In the genomic region with DNA sequence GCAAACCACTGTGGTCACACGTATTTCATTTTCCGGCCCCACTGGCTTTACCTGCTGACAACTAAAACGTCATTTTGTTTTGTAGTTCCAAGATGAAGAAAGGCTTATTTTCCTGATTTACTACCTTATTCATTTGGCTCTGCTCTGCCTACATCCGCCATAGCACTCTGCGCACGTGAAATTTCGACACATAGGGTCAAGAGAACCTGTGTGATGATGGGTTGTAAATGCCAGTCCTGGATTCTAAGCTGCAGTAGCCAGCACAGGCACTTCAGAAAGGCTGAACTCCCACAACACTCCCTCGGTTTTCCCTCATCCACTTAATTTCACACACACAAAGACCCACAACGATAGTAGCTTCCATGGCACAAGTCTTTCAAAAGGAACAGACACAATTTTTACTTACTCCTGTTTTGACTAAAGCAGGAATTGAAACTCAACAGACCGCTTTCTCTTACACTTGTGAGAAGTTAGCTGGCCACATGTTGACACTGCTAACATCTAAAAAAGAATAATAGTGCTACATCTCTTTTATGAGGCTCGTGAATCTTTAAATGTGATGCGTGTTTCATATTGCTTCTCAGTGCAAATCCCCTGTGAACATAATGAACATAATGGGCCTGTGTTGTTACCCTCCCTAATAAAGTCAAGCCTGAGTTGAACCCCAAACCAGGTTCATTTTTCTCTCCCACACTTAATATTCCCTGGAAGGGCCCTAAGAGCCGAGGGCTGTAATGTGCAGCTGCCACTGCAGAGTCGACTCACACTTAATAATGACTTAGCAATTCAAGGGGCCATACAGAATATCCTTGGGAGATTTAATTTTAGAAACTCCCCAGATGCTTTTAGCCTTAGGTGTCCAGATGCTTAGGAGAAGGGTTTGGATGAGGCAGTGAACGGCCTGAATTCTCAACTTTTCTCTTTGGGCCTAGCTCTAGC, we compare ENCODE assay signal across 8 cellular contexts. TPM values are rescaled to one million over a fixed set of nuclear protein-coding genes. Genes with fewer than 3 reads are reported as not detected.
DNase-seq lines count a peak whose midpoint lies in the region; ATAC-seq, FAIRE-seq and TF ChIP-seq lines count a peak whose summit lies in the region.

No MANE protein-coding gene starts in this region.

- H4K20me1 ChIP-seq in endothelial cell of umbilical vein (replicated peaks; ENCODE audit: control insufficient read depth, extremely low read depth, insufficient read depth, low read length): no peaks in the 10 kb centered on the region

- peaks cover 44% of the 10 kb centered on the region for H3K4me1 ChIP-seq in endothelial cell of umbilical vein (ENCODE audit: control insufficient read depth, extremely low read depth, insufficient read depth, low read length)
- H3K4me1 ChIP-seq in stomach: peaks cover 28 to 68% (median 45%) of the 10 kb centered on the region in 4 donors

- H3K27ac ChIP-seq in endothelial cell of umbilical vein (ENCODE audit: insufficient read depth, low read depth, low read length) (no peak overlapping the region), stomach (peak overlapping the region; percentile 35 to 81 (median 73))

- H2AFZ ChIP-seq in endothelial cell of umbilical vein (ENCODE audit: low read depth, low read length): peak overlapping the region; percentile 16

- H3K4me1 Mint-ChIP-seq in activated T-cell treated with anti-CD3 and anti-CD28 coated beads, Interleukin-2, amount 50 U/mL, for 24 hours (ENCODE audit: low read depth): peaks cover 80% of the 10 kb centered on the region

- dilution Hi-C loops in endothelial cell of umbilical vein (cut with MboI; ENCODE audit: extremely low pct_ligation_motif_present, low sequenced_read_pairs): no loop called here

- H3K27me3 Mint-ChIP-seq in activated T-cell treated with anti-CD3 and anti-CD28 coated beads, Interleukin-2, amount 50 U/mL, for 24 hours: no peaks in the 10 kb centered on the region

- no peak for TF ChIP-seq CTCF in endothelial cell of umbilical vein (IDR thresholded peaks at IDR 0.05; ENCODE audit: extremely low read depth in 1 of 2, insufficient read depth in 1 of 2, low read depth in 1 of 2, low read length in 2 of 2)
- no peak for TF ChIP-seq CTCF in stomach (IDR thresholded peaks at IDR 0.05)

- H3K4me3 ChIP-seq in endothelial cell of umbilical vein (replicated peaks in 1 of 3; ENCODE audit: insufficient read depth in 1 of 3, low read depth in 1 of 3, low read length in 3 of 3) (no peak overlapping the region), stomach (no peak overlapping the region)

- peaks cover 20% of the 10 kb centered on the region for H3K36me3 Mint-ChIP-seq in activated T-cell treated with anti-CD3 and anti-CD28 coated beads, Interleukin-2, amount 50 U/mL, for 24 hours (ENCODE audit: low read depth)

- no peaks in the 10 kb centered on the region for H3K9me1 ChIP-seq in endothelial cell of umbilical vein (replicated peaks; ENCODE audit: control insufficient read depth, extremely low read depth, insufficient read depth, low read length)

- POLR2A ChIA-PET in endothelial cell of umbilical vein (lab: Charles Lee): no interaction called here

- TF ChIP-seq POLR2A in endothelial cell of umbilical vein (IDR thresholded peaks at IDR 0.05; ENCODE audit: low read depth, low read length): no peak
- no peak for TF ChIP-seq POLR2A in stomach (IDR thresholded peaks at IDR 0.05)

- no TSS peak for BruUV-seq in endothelial cell of umbilical vein (replicated peaks; lab: Mats Ljungman, UMichigan)

- H3K79me2 ChIP-seq in endothelial cell of umbilical vein (ENCODE audit: control insufficient read depth, insufficient read depth, low read length): no peaks in the 10 kb centered on the region

- no peaks in the 10 kb centered on the region for H3K9me3 Mint-ChIP-seq in activated T-cell treated with anti-CD3 and anti-CD28 coated beads, Interleukin-2, amount 50 U/mL, for 24 hours

- DNase-seq in activated T-cell treated with anti-CD3 and anti-CD28 coated beads, Interleukin-2, amount 50 U/mL, for 24 hours: no peak
- DNase-seq in activated T-cell treated with anti-CD3 and anti-CD28 coated beads for 4 hours (no peak), NOMO-1 (lab: John Stamatoyannopoulos, UW; ENCODE audit: unreplicated experiment in 2 of 2) (peak; percentile 58 to 79), endothelial cell of umbilical vein (ENCODE audit: low read depth, low spot score) (no peak), stomach (no peak)

- peak overlapping the region; percentile 98 for H3K27ac Mint-ChIP-seq in activated T-cell treated with anti-CD3 and anti-CD28 coated beads, Interleukin-2, amount 50 U/mL, for 24 hours

- H3K36me3 ChIP-seq in endothelial cell of umbilical vein (ENCODE audit: control insufficient read depth in 2 of 2, extremely low read depth in 1 of 2, insufficient read depth in 2 of 2, low read length in 2 of 2) (no peaks in the 10 kb centered on the region), stomach (no peaks in the 10 kb centered on the region)

- no peaks in the 10 kb centered on the region for H3K9me3 ChIP-seq in endothelial cell of umbilical vein (replicated peaks; ENCODE audit: control insufficient read depth, insufficient read depth, low read length)
- no peaks in the 10 kb centered on the region for H3K9me3 ChIP-seq in stomach

- H3K27me3 ChIP-seq in endothelial cell of umbilical vein (ENCODE audit: control insufficient read depth in 2 of 2, insufficient read depth in 2 of 2, low read length in 2 of 2) (peaks cover 3 to 5% of the 10 kb centered on the region in 2 experiments), stomach (no peaks in the 10 kb centered on the region)

- peak overlapping the region; percentile 87 for H3K4me3 Mint-ChIP-seq in activated T-cell treated with anti-CD3 and anti-CD28 coated beads, Interleukin-2, amount 50 U/mL, for 24 hours

- TF ChIP-seq EP300 in stomach (IDR thresholded peaks at IDR 0.05): no peak

- CTCF ChIA-PET in endothelial cell of umbilical vein (lab: Charles Lee): interaction anchor here (0.8 to 4.2 kb wide), 12 partner anchors 12 to 790 kb away, joined by 3 to 47 read pairs (median 7); no protein-coding TSS in a partner anchor

- no peak for FAIRE-seq in endothelial cell of umbilical vein (lab: Jason Lieb, UNC)

- no peak for ATAC-seq in GM18511 (IDR thresholded peaks at IDR 0.05; ENCODE audit: unreplicated experiment)
- ATAC-seq in GM19035 (IDR thresholded peaks at IDR 0.05; ENCODE audit: unreplicated experiment): no peak
- ATAC-seq in HG02763 (IDR thresholded peaks at IDR 0.05; ENCODE audit: unreplicated experiment): no peak

- WGBS in stomach, 5 donors: 75 to 85% (median 82%) methylated on average over 15 of the region's 15 CpGs

- H3K4me2 ChIP-seq in endothelial cell of umbilical vein (ENCODE audit: insufficient read depth, low read length): no peak overlapping the region

- H3K9ac ChIP-seq in endothelial cell of umbilical vein (replicated peaks; ENCODE audit: extremely low read depth, insufficient read depth, low read length): no peak overlapping the region

- intact Hi-C loops in endothelial cell of umbilical vein (cut with micrococcal nuclease) (loop anchor here (1.0 to 5.0 kb wide), 9 partner anchors 182 to 978 kb away; no protein-coding TSS in a partner anchor), stomach (cut with DNase I; ENCODE audit: low total_unique reads) (no loop called here)

TF ChIP-seq in endothelial cell of umbilical vein, 7 proteins besides CTCF, POLR2A, EP300 and RAD21:
- TF ChIP-seq GATA2 (IDR thresholded peaks at IDR 0.05; ENCODE audit: insufficient read depth, insufficient read length, low read depth, low read length) (no peak), MYC (IDR thresholded peaks at IDR 0.05; ENCODE audit: low read depth, low read length) (no peak), EZH2 (IDR thresholded peaks at IDR 0.05; ENCODE audit: borderline replicate concordance, low read depth, low read length, severe bottlenecking) (no peak), POLR2AphosphoS5 (IDR thresholded peaks at IDR 0.05; ENCODE audit: insufficient read depth, low read depth, low read length) (no peak), FOS (IDR thresholded peaks at IDR 0.05; ENCODE audit: borderline replicate concordance, insufficient read depth, low read length) (no peak), JUN (IDR thresholded peaks at IDR 0.05; ENCODE audit: borderline replicate concordance, insufficient read depth, insufficient read length, low read depth) (no peak)
- TF ChIP-seq, protein P1, sequence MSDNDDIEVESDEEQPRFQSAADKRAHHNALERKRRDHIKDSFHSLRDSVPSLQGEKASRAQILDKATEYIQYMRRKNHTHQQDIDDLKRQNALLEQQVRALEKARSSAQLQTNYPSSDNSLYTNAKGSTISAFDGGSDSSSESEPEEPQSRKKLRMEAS (IDR thresholded peaks at IDR 0.05; ENCODE audit: insufficient read depth, insufficient read length): no peak

RNA-seq across cellular contexts. Expression of a gene that starts 1.5 kb away (rescaled TPM):
- 17.9 and 23.9 TPM in 2 replicates for total RNA-seq in endothelial cell of umbilical vein
- 4.6 and 5.1 TPM in 2 replicates for polyA plus RNA-seq in endothelial cell of umbilical vein
- polyA plus RNA-seq in endothelial cell of umbilical vein (2011; cell fraction: cytosol; rRNA removed): 5.7 and 6.5 TPM in 2 replicates
- polyA plus RNA-seq in endothelial cell of umbilical vein (2011; cell fraction: nucleus; rRNA removed): 17.8 and 19.5 TPM in 2 replicates
- 16.6 and 18.5 TPM in 2 replicates for polyA plus RNA-seq in endothelial cell of umbilical vein (2012)
- polyA minus RNA-seq in endothelial cell of umbilical vein: 12.7 and 13.3 TPM in 2 replicates
- 4.9 TPM for polyA minus RNA-seq in endothelial cell of umbilical vein (2011; cell fraction: cytosol; rRNA and poly(A)+ RNA removed)
- 61.4 and 67.8 TPM in 2 replicates for polyA minus RNA-seq in endothelial cell of umbilical vein (2011; cell fraction: nucleus; rRNA and poly(A)+ RNA removed)
- total RNA-seq in stomach: 100 to 1,000 TPM in 2 of 5 donors, 10 to 100 TPM in 3; 32.9 to 213 (median 83.0) TPM
- 10 to 100 TPM in 1 of 3 donors, 1 to 10 TPM in 2; 8.0 to 10.4 (median 9.3) TPM for polyA plus RNA-seq in stomach

Comparison
In these comparisons a context has a peak if more than half of its experiments do, and no peak if none do; other contexts are left out.
1. DNase-seq: peak in NOMO-1 (2 of 2); none in activated T-cell treated with anti-CD3 and anti-CD28 coated beads, Interleukin-2, amount 50 U/mL, for 24 hours (single experiment), activated T-cell treated with anti-CD3 and anti-CD28 coated beads for 4 hours (single experiment), endothelial cell of umbilical vein (single experiment) and stomach (single experiment).